Comparison of ENCODE assay signal across 8 cellular contexts in genomic region chr7:47253650-47254080, GRCh38.
DNase-seq lines count a peak whose midpoint lies in the region; ATAC-seq and TF ChIP-seq lines count a peak whose summit lies in the region.

No MANE protein-coding gene starts in this region.

- H3K14ac ChIP-seq in IMR-90 (replicated peaks; ENCODE audit: low read depth, low read length): 0 out of 2 replicates have a peak overlapping the region, but pooled peaks have one; percentile 79

- H3K18ac ChIP-seq in IMR-90 (ENCODE audit: low read depth, low read length): no peak overlapping the region

- 8% methylated on average over 9 of the region's 14 CpGs; no CpG with 5 or more reads in 1 of the 2 experiments for WGBS in IMR-90 (ENCODE audit: extremely low coverage in 2 of 2, insufficient read length in 1 of 2), 2 experiments
- WGBS in heart right ventricle, 2 donors: 4 to 6% methylated on average over 14 of the region's 14 CpGs
- 4 to 8% (median 5%) methylated on average over 14 of the region's 14 CpGs for WGBS in ovary, 3 donors

- intact Hi-C loops in IMR-90 (cut with micrococcal nuclease): loop anchor here (2.0 kb wide), 1 partner anchor 1331 kb away; no protein-coding TSS in a partner anchor
- intact Hi-C loops in heart right ventricle (cut with DNase I): loop anchor here in 8 of 10 donors (2.0 to 10.0 kb wide), 10 partner anchors 69 to 1359 kb away; partner anchors contain the start of gene IGFBP3 (in 2 of the 8)
- intact Hi-C loops in ovary (cut with DNase I): loop anchor here in 2 of 4 donors (10.0 kb wide), 2 partner anchors 169 to 861 kb away; no protein-coding TSS in a partner anchor

- H3K27ac ChIP-seq in IMR-90 (ENCODE audit: insufficient read depth, low read length): peak overlapping the region; percentile 33
- peak overlapping the region; percentile 81 to 96 (median 89) for H3K27ac ChIP-seq in heart right ventricle
- peak overlapping the region; percentile 80 to 91 for H3K27ac ChIP-seq in ovary

- peaks cover 0 to 4% of the 10 kb centered on the region in 2 experiments; a peak in 1 of 4 replicates for H3K79me1 ChIP-seq in IMR-90 (ENCODE audit: low read depth in 1 of 2, low read length in 2 of 2)

- TF ChIP-seq POLR2A in IMR-90 (IDR thresholded peaks at IDR 0.05; ENCODE audit: low read depth, low read length) (no peak), ovary (IDR thresholded peaks at IDR 0.05) (no peak)

- no peaks in the 10 kb centered on the region for H3K36me3 Mint-ChIP-seq in activated naive CD8-positive, alpha-beta T cell

- H3K27me3 Mint-ChIP-seq in activated naive CD8-positive, alpha-beta T cell: peaks cover 23% of the 10 kb centered on the region

- H3K4ac ChIP-seq in IMR-90 (ENCODE audit: low read depth, low read length): peak overlapping the region; percentile 57

- H3K56ac ChIP-seq in IMR-90 (ENCODE audit: extremely low read depth, insufficient read depth, low read length): peak overlapping the region; percentile 16; the same call in 1 of the 2 replicates

- H2BK120ac ChIP-seq in IMR-90 (ENCODE audit: low read depth, low read length): peak overlapping the region; percentile 84; the same call in 1 of the 2 replicates

- no peak for TF ChIP-seq RAD21 in IMR-90 (IDR thresholded peaks at IDR 0.05; ENCODE audit: low read length)

- H3K27me3 ChIP-seq in IMR-90 (ENCODE audit: control insufficient read depth, insufficient read depth, low read length) (0 out of 2 replicates have a peak, but pooled peaks cover under 1% of the 10 kb centered on the region), heart right ventricle (no peaks in the 10 kb centered on the region), ovary (no peaks in the 10 kb centered on the region)

- peak overlapping the region; percentile 62 for H3K4me3 Mint-ChIP-seq in activated naive CD8-positive, alpha-beta T cell

- H2BK15ac ChIP-seq in IMR-90 (ENCODE audit: low read depth, low read length): 0 out of 3 replicates have a peak overlapping the region, but pooled peaks have one; percentile 9

- dilution Hi-C loops in IMR-90 (cut with HindIII; ENCODE audit: low sequenced_read_pairs, unreplicated experiment): no loop called here

- peak overlapping the region; percentile 98 for H2AFZ ChIP-seq in IMR-90 (replicated peaks; ENCODE audit: low read length, poor library complexity)

- ATAC-seq in GM21619 (IDR thresholded peaks at IDR 0.05; ENCODE audit: unreplicated experiment) (peak; percentile 53), IMR-90 (ENCODE audit: low read depth) (peak; percentile 72), heart right ventricle (peak; percentile 69 to 84 (median 76))

- peak overlapping the region; percentile 74 for H3K4me2 ChIP-seq in IMR-90 (ENCODE audit: low read depth, low read length)

- peak overlapping the region; percentile 14; the same call in 1 of the 2 replicates for H3K23ac ChIP-seq in IMR-90 (ENCODE audit: low read depth, low read length)

- peak overlapping the region; percentile 76 for H2AK9ac ChIP-seq in IMR-90 (replicated peaks; ENCODE audit: low read depth, low read length, poor library complexity)

- H2BK20ac ChIP-seq in IMR-90 (ENCODE audit: low read depth, low read length): 0 out of 2 replicates have a peak overlapping the region, but pooled peaks have one; percentile 16

- no peaks in the 10 kb centered on the region; the same call in 1 of the 2 replicates for H4K20me1 ChIP-seq in IMR-90 (ENCODE audit: insufficient read depth, low read length)

- TF ChIP-seq CTCF in IMR-90 (conservative IDR thresholded peaks at IDR 0.05; ENCODE audit: low read depth, low read length): no peak
- TF ChIP-seq CTCF in heart right ventricle (IDR thresholded peaks at IDR 0.05): no peak
- TF ChIP-seq CTCF in ovary (IDR thresholded peaks at IDR 0.05): no peak

- POLR2A ChIA-PET in IMR-90 (lab: Charles Lee; ENCODE audit: unreplicated experiment): no interaction called here

- no peaks in the 10 kb centered on the region for H3K9me3 ChIP-seq in IMR-90 (ENCODE audit: control insufficient read depth, insufficient read depth, low read length)
- H3K9me3 ChIP-seq in heart right ventricle: peaks cover 0 to 16% (median 0%) of the 10 kb centered on the region in 11 donors
- no peaks in the 10 kb centered on the region for H3K9me3 ChIP-seq in ovary

- 0 out of 2 replicates have a peak overlapping the region, but pooled peaks have one; percentile 19 for H4K5ac ChIP-seq in IMR-90 (ENCODE audit: low read depth, low read length)

- no peak overlapping the region for H2AK5ac ChIP-seq in IMR-90 (ENCODE audit: low read depth, low read length)

- H3K4me1 ChIP-seq in IMR-90 (ENCODE audit: control insufficient read depth, insufficient read depth, low read length): peaks cover 6% of the 10 kb centered on the region
- peaks cover 2 to 17% (median 15%) of the 10 kb centered on the region in 9 donors for H3K4me1 ChIP-seq in heart right ventricle
- H3K4me1 ChIP-seq in ovary (ENCODE audit: insufficient read depth): peaks cover 6% of the 10 kb centered on the region

- H3K4me1 Mint-ChIP-seq in activated naive CD8-positive, alpha-beta T cell (ENCODE audit: low read depth): peaks cover 11% of the 10 kb centered on the region

- peak overlapping the region; percentile 3 to 91; a peak in 2 of 4 replicates for H4K8ac ChIP-seq in IMR-90 (ENCODE audit: low read depth in 2 of 2, low read length in 2 of 2)

- H3K4me3 ChIP-seq in IMR-90 (ENCODE audit: insufficient read depth, low read depth, low read length) (peak overlapping the region; percentile 76), heart right ventricle (peak overlapping the region; percentile 32 to 80 (median 67)), ovary (peak overlapping the region; percentile 48)

- H3K9ac ChIP-seq in IMR-90 (ENCODE audit: low read depth, low read length): peak overlapping the region; percentile 50

- CTCF ChIA-PET in IMR-90 (lab: Yijun Ruan, JAX): interaction anchor here (1.4 to 1.5 kb wide), 2 partner anchors 12 to 80 kb away, joined by 4 to 13 read pairs; no protein-coding TSS in a partner anchor

- H3K36me3 ChIP-seq in IMR-90 (ENCODE audit: control insufficient read depth, insufficient read depth, low read length): no peaks in the 10 kb centered on the region
- H3K36me3 ChIP-seq in heart right ventricle: no peaks in the 10 kb centered on the region
- H3K36me3 ChIP-seq in ovary: no peaks in the 10 kb centered on the region

- DNase-seq in ELF-1 (ENCODE audit: low read depth, low spot score): peak; percentile 76
- peak; percentile 78 for DNase-seq in IMR-90
- DNase-seq in heart right ventricle: peak; percentile 18 to 38
- peak; percentile 62 to 71 (median 65) for DNase-seq in ovary
- DNase-seq in T-helper 1 cell: no peak
- DNase-seq in RPMI8226: no peak

- in situ Hi-C loops in IMR-90 (cut with MboI; ENCODE audit: low sequenced_read_pairs): loop anchor here (25.0 kb wide), 1 partner anchor 859 kb away; no protein-coding TSS in a partner anchor

- peak overlapping the region; percentile 19; the same call in 1 of the 2 replicates for H4K91ac ChIP-seq in IMR-90 (ENCODE audit: insufficient read depth, low read depth, low read length)

- peaks cover 5% of the 10 kb centered on the region for H3K9me3 Mint-ChIP-seq in activated naive CD8-positive, alpha-beta T cell (ENCODE audit: low read depth)

- peak overlapping the region; percentile 25 for H2BK5ac ChIP-seq in IMR-90 (ENCODE audit: low read depth, low read length, poor library complexity, severe bottlenecking)

- peaks cover 4% of the 10 kb centered on the region; the same call in 1 of the 2 replicates for H3K9me1 ChIP-seq in IMR-90 (ENCODE audit: insufficient read depth, low read length)

- no peak for TF ChIP-seq EP300 in ovary (IDR thresholded peaks at IDR 0.05)

- no TSS peak for BruUV-seq in IMR-90 (replicated peaks; lab: Mats Ljungman, UMichigan)

- no peak overlapping the region for H3K27ac Mint-ChIP-seq in activated naive CD8-positive, alpha-beta T cell

TF ChIP-seq in IMR-90, 13 proteins besides CTCF, POLR2A, EP300 and RAD21:
- TF ChIP-seq FOS (IDR thresholded peaks at IDR 0.05; ENCODE audit: low read depth, low read length): no peak; the same call in 1 of the 2 replicates
- TF ChIP-seq MAZ (IDR thresholded peaks at IDR 0.05; ENCODE audit: borderline replicate concordance, low read depth, low read length): no peak
- no peak for TF ChIP-seq USF2 (IDR thresholded peaks at IDR 0.05; ENCODE audit: low read depth, low read length)
- no peak for TF ChIP-seq RCOR1 (IDR thresholded peaks at IDR 0.05; ENCODE audit: insufficient replicate concordance, low read length)
- no peak for TF ChIP-seq CHD1 (IDR thresholded peaks at IDR 0.05; ENCODE audit: low read depth, low read length)
- 0 out of 2 replicates have a peak, but pooled peaks have one; percentile 38 for TF ChIP-seq MXI1 (IDR thresholded peaks at IDR 0.05; ENCODE audit: borderline replicate concordance, low read depth, low read length)
- peak; percentile 54 for TF ChIP-seq BHLHE40 (IDR thresholded peaks at IDR 0.05; ENCODE audit: low read depth, low read length)
- TF ChIP-seq ELK1 (IDR thresholded peaks at IDR 0.05; ENCODE audit: borderline replicate concordance, low read depth, low read length): no peak
- TF ChIP-seq RFX5 (IDR thresholded peaks at IDR 0.05; ENCODE audit: low read depth, low read length): no peak
- no peak for TF ChIP-seq NFE2L2 (IDR thresholded peaks at IDR 0.05; ENCODE audit: low read depth, low read length)

Comparison
In these comparisons a context has a peak if more than half of its experiments do, and no peak if none do; other contexts are left out.
1. DNase-seq: peak in ELF-1 (single experiment), IMR-90 (single experiment), heart right ventricle (2 of 2) and ovary (5 of 5); none in T-helper 1 cell (0 of 5) and RPMI8226 (single experiment).
2. H3K27ac ChIP-seq: peak in every context shown above with its lines; median percentile 89 in heart right ventricle; 86 in ovary; 33 in IMR-90.
3. Peak in every context shown above with its lines, with median percentiles within 50 percentile points of each other: ATAC-seq and H3K4me3 ChIP-seq.